In the genomic region with DNA sequence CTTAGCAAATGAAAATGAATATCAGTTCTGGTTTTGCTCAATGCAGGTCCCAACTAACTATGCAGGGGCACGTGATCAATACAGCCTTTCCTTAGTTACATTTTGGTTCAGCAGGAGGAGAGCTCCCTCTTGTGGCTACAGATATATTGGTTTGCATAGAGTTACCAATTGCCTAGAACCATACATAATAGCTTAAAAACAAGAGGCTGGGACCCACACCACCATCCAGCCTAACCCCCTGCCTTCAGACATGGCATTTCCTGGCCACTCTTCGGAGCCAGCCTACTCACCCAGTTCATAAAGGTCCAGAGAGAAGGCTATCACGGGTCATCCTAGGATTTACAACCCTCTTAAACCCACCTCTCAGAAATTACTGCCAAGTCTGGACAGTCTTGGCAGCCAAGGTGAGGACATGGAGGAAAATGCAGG, we compare ENCODE assay signal across 1 cellular context.
A peak's percentile ranks its signal among the peaks of the same experiment; 100 is the strongest.
TF ChIP-seq lines count a peak whose summit lies in the region.

No MANE protein-coding gene starts in this region.

TF ChIP-seq in HepG2, 621 proteins besides CTCF, POLR2A, EP300 and RAD21 (continued from another document and continues in another):
- TF ChIP-seq, protein P1, sequence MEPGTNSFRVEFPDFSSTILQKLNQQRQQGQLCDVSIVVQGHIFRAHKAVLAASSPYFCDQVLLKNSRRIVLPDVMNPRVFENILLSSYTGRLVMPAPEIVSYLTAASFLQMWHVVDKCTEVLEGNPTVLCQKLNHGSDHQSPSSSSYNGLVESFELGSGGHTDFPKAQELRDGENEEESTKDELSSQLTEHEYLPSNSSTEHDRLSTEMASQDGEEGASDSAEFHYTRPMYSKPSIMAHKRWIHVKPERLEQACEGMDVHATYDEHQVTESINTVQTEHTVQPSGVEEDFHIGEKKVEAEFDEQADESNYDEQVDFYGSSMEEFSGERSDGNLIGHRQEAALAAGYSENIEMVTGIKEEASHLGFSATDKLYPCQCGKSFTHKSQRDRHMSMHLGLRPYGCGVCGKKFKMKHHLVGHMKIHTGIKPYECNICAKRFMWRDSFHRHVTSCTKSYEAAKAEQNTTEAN (CRISPR knock-in tag; conservative IDR thresholded peaks at IDR 0.05), result no peak
- no peak for TF ChIP-seq ZNF282 (IDR thresholded peaks at IDR 0.05; ENCODE audit: partially characterized antibody)
- peak; percentile 48; the same call in 1 of the 2 replicates for TF ChIP-seq YEATS2 (CRISPR knock-in tag; IDR thresholded peaks at IDR 0.05; ENCODE audit: borderline replicate concordance)
- no peak for TF ChIP-seq HOXA7 (CRISPR knock-in tag; IDR thresholded peaks at IDR 0.05)
- no peak for TF ChIP-seq NFRKB (IDR thresholded peaks at IDR 0.05)
- no peak for TF ChIP-seq ZNF549 (CRISPR knock-in tag; IDR thresholded peaks at IDR 0.05)
- TF ChIP-seq ZSCAN21 (CRISPR knock-in tag; IDR thresholded peaks at IDR 0.05; ENCODE audit: borderline replicate concordance), result no peak
- TF ChIP-seq KLF16 (CRISPR knock-in tag; IDR thresholded peaks at IDR 0.05), result no peak
- TF ChIP-seq RFXAP (CRISPR knock-in tag; IDR thresholded peaks at IDR 0.05; ENCODE audit: borderline replicate concordance), result no peak
- no peak for TF ChIP-seq TOE1 (CRISPR knock-in tag; IDR thresholded peaks at IDR 0.05)
- no peak for TF ChIP-seq TGIF2 (CRISPR knock-in tag; IDR thresholded peaks at IDR 0.05)
- TF ChIP-seq ZBTB7B (CRISPR knock-in tag; IDR thresholded peaks at IDR 0.05), result no peak
- TF ChIP-seq, protein P2, sequence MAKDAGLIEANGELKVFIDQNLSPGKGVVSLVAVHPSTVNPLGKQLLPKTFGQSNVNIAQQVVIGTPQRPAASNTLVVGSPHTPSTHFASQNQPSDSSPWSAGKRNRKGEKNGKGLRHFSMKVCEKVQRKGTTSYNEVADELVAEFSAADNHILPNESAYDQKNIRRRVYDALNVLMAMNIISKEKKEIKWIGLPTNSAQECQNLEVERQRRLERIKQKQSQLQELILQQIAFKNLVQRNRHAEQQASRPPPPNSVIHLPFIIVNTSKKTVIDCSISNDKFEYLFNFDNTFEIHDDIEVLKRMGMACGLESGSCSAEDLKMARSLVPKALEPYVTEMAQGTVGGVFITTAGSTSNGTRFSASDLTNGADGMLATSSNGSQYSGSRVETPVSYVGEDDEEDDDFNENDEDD (CRISPR knock-in tag; IDR thresholded peaks at IDR 0.05; ENCODE audit: borderline replicate concordance), result no peak
- TF ChIP-seq SKI (IDR thresholded peaks at IDR 0.05; ENCODE audit: partially characterized antibody), result no peak
- TF ChIP-seq NR1H2 (CRISPR knock-in tag; IDR thresholded peaks at IDR 0.05; ENCODE audit: borderline replicate concordance, low read depth), result no peak
- TF ChIP-seq CC2D1A (CRISPR knock-in tag; IDR thresholded peaks at IDR 0.05), result no peak
- TF ChIP-seq ZNF496 (CRISPR knock-in tag; IDR thresholded peaks at IDR 0.05; ENCODE audit: insufficient replicate concordance), result no peak
- TF ChIP-seq ISL2 (CRISPR knock-in tag; IDR thresholded peaks at IDR 0.05), result 0 out of 2 replicates have a peak, but pooled peaks have one; percentile 24
- TF ChIP-seq, protein P3, sequence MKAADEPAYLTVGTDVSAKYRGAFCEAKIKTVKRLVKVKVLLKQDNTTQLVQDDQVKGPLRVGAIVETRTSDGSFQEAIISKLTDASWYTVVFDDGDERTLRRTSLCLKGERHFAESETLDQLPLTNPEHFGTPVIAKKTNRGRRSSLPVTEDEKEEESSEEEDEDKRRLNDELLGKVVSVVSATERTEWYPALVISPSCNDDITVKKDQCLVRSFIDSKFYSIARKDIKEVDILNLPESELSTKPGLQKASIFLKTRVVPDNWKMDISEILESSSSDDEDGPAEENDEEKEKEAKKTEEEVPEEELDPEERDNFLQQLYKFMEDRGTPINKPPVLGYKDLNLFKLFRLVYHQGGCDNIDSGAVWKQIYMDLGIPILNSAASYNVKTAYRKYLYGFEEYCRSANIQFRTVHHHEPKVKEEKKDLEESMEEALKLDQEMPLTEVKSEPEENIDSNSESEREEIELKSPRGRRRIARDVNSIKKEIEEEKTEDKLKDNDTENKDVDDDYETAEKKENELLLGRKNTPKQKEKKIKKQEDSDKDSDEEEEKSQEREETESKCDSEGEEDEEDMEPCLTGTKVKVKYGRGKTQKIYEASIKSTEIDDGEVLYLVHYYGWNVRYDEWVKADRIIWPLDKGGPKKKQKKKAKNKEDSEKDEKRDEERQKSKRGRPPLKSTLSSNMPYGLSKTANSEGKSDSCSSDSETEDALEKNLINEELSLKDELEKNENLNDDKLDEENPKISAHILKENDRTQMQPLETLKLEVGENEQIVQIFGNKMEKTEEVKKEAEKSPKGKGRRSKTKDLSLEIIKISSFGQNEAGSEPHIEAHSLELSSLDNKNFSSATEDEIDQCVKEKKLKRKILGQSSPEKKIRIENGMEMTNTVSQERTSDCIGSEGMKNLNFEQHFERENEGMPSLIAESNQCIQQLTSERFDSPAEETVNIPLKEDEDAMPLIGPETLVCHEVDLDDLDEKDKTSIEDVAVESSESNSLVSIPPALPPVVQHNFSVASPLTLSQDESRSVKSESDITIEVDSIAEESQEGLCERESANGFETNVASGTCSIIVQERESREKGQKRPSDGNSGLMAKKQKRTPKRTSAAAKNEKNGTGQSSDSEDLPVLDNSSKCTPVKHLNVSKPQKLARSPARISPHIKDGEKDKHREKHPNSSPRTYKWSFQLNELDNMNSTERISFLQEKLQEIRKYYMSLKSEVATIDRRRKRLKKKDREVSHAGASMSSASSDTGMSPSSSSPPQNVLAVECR (CRISPR knock-in tag; IDR thresholded peaks at IDR 0.05; ENCODE audit: borderline replicate concordance), result 0 out of 2 replicates have a peak, but pooled peaks have one; percentile 26
- TF ChIP-seq ZNF121 (CRISPR knock-in tag; IDR thresholded peaks at IDR 0.05), result no peak
- no peak for TF ChIP-seq NFE2L1 (CRISPR knock-in tag; IDR thresholded peaks at IDR 0.05; ENCODE audit: borderline replicate concordance)
- TF ChIP-seq, protein P4, sequence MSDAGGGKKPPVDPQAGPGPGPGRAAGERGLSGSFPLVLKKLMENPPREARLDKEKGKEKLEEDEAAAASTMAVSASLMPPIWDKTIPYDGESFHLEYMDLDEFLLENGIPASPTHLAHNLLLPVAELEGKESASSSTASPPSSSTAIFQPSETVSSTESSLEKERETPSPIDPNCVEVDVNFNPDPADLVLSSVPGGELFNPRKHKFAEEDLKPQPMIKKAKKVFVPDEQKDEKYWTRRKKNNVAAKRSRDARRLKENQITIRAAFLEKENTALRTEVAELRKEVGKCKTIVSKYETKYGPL (CRISPR knock-in tag; IDR thresholded peaks at IDR 0.05), result no peak
- TF ChIP-seq, protein P5, sequence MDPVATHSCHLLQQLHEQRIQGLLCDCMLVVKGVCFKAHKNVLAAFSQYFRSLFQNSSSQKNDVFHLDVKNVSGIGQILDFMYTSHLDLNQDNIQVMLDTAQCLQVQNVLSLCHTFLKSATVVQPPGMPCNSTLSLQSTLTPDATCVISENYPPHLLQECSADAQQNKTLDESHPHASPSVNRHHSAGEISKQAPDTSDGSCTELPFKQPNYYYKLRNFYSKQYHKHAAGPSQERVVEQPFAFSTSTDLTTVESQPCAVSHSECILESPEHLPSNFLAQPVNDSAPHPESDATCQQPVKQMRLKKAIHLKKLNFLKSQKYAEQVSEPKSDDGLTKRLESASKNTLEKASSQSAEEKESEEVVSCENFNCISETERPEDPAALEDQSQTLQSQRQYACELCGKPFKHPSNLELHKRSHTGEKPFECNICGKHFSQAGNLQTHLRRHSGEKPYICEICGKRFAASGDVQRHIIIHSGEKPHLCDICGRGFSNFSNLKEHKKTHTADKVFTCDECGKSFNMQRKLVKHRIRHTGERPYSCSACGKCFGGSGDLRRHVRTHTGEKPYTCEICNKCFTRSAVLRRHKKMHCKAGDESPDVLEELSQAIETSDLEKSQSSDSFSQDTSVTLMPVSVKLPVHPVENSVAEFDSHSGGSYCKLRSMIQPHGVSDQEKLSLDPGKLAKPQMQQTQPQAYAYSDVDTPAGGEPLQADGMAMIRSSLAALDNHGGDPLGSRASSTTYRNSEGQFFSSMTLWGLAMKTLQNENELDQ (CRISPR knock-in tag; IDR thresholded peaks at IDR 0.05; ENCODE audit: borderline replicate concordance), result no peak
- TF ChIP-seq, protein P6, sequence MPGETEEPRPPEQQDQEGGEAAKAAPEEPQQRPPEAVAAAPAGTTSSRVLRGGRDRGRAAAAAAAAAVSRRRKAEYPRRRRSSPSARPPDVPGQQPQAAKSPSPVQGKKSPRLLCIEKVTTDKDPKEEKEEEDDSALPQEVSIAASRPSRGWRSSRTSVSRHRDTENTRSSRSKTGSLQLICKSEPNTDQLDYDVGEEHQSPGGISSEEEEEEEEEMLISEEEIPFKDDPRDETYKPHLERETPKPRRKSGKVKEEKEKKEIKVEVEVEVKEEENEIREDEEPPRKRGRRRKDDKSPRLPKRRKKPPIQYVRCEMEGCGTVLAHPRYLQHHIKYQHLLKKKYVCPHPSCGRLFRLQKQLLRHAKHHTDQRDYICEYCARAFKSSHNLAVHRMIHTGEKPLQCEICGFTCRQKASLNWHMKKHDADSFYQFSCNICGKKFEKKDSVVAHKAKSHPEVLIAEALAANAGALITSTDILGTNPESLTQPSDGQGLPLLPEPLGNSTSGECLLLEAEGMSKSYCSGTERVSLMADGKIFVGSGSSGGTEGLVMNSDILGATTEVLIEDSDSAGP (CRISPR knock-in tag; IDR thresholded peaks at IDR 0.05; ENCODE audit: borderline replicate concordance), result no peak
- no peak for TF ChIP-seq ISX (CRISPR knock-in tag; conservative IDR thresholded peaks at IDR 0.05)
- TF ChIP-seq, protein P7, sequence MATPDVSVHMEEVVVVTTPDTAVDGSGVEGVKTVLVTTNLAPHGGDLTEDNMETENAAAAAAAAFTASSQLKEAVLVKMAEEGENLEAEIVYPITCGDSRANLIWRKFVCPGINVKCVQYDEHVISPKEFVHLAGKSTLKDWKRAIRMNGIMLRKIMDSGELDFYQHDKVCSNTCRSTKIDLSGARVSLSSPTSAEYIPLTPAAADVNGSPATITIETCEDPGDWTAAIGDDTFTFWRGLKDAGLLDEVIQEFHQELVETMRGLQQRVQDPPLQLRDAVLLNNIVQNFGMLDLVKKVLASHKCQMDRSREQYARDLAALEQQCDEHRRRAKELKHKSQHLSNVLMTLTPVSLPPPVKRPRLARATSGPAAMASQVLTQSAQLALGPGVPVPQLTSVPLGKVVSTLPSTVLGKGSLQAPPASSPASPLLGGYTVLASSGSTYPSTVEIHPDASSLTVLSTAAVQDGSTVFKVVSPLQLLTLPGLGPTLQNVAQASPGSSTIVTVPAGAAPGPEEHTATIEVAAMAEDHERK (CRISPR knock-in tag; IDR thresholded peaks at IDR 0.05; ENCODE audit: low read depth), result no peak
- no peak for TF ChIP-seq ZMYM4 (CRISPR knock-in tag; IDR thresholded peaks at IDR 0.05)
- no peak for TF ChIP-seq ZNF160 (CRISPR knock-in tag; IDR thresholded peaks at IDR 0.05)
- no peak for TF ChIP-seq ZNF605 (CRISPR knock-in tag; IDR thresholded peaks at IDR 0.05)
- no peak for TF ChIP-seq STAT5B (CRISPR knock-in tag; IDR thresholded peaks at IDR 0.05)
- TF ChIP-seq, protein P8, sequence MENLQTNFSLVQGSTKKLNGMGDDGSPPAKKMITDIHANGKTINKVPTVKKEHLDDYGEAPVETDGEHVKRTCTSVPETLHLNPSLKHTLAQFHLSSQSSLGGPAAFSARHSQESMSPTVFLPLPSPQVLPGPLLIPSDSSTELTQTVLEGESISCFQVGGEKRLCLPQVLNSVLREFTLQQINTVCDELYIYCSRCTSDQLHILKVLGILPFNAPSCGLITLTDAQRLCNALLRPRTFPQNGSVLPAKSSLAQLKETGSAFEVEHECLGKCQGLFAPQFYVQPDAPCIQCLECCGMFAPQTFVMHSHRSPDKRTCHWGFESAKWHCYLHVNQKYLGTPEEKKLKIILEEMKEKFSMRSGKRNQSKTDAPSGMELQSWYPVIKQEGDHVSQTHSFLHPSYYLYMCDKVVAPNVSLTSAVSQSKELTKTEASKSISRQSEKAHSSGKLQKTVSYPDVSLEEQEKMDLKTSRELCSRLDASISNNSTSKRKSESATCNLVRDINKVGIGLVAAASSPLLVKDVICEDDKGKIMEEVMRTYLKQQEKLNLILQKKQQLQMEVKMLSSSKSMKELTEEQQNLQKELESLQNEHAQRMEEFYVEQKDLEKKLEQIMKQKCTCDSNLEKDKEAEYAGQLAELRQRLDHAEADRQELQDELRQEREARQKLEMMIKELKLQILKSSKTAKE (CRISPR knock-in tag; IDR thresholded peaks at IDR 0.05; ENCODE audit: borderline replicate concordance), result no peak
- TF ChIP-seq ADNP (CRISPR knock-in tag; IDR thresholded peaks at IDR 0.05), result no peak
- TF ChIP-seq ZBTB21 (CRISPR knock-in tag; IDR thresholded peaks at IDR 0.05), result no peak
- no peak for TF ChIP-seq CBX1 (IDR thresholded peaks at IDR 0.05; ENCODE audit: low read depth)
- TF ChIP-seq CEBPG (CRISPR knock-in tag; IDR thresholded peaks at IDR 0.05), result peak; percentile 6; the same call in 1 of the 2 replicates
- TF ChIP-seq, protein P9, sequence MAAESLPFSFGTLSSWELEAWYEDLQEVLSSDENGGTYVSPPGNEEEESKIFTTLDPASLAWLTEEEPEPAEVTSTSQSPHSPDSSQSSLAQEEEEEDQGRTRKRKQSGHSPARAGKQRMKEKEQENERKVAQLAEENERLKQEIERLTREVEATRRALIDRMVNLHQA (CRISPR knock-in tag; IDR thresholded peaks at IDR 0.05), result no peak
- no peak for TF ChIP-seq ZNF644 (CRISPR knock-in tag; IDR thresholded peaks at IDR 0.05; ENCODE audit: low read depth)
- TF ChIP-seq, protein P10, sequence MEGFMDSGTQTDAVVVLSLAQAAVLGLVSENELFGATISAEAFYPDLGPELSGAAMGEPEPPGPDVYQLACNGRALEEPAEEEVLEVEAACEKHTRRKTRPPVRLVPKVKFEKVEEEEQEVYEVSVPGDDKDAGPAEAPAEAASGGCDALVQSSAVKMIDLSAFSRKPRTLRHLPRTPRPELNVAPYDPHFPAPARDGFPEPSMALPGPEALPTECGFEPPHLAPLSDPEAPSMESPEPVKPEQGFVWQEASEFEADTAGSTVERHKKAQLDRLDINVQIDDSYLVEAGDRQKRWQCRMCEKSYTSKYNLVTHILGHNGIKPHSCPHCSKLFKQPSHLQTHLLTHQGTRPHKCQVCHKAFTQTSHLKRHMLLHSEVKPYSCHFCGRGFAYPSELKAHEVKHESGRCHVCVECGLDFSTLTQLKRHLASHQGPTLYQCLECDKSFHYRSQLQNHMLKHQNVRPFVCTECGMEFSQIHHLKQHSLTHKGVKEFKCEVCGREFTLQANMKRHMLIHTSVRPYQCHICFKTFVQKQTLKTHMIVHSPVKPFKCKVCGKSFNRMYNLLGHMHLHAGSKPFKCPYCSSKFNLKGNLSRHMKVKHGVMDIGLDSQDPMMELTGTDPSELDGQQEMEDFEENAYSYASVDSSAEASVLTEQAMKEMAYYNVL (CRISPR knock-in tag; IDR thresholded peaks at IDR 0.05; ENCODE audit: borderline replicate concordance), result no peak
- no peak for TF ChIP-seq ZNF24 (IDR thresholded peaks at IDR 0.05)
- TF ChIP-seq KLF11 (CRISPR knock-in tag; IDR thresholded peaks at IDR 0.05), result no peak
- TF ChIP-seq ZNF674 (CRISPR knock-in tag; IDR thresholded peaks at IDR 0.05; ENCODE audit: low read depth), result no peak
- TF ChIP-seq MEF2D (CRISPR knock-in tag; IDR thresholded peaks at IDR 0.05), result 0 out of 2 replicates have a peak, but pooled peaks have one; percentile 19
- TF ChIP-seq, protein P11, sequence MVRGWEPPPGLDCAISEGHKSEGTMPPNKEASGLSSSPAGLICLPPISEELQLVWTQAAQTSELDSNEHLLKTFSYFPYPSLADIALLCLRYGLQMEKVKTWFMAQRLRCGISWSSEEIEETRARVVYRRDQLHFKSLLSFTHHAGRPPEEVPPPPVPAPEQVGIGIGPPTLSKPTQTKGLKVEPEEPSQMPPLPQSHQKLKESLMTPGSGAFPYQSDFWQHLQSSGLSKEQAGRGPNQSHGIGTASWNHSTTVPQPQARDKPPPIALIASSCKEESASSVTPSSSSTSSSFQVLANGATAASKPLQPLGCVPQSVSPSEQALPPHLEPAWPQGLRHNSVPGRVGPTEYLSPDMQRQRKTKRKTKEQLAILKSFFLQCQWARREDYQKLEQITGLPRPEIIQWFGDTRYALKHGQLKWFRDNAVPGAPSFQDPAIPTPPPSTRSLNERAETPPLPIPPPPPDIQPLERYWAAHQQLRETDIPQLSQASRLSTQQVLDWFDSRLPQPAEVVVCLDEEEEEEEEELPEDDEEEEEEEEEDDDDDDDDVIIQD (CRISPR knock-in tag; IDR thresholded peaks at IDR 0.05; ENCODE audit: low read depth), result peak; percentile 34; the same call in 1 of the 2 replicates
